ENCODE assay signal across 14 cellular contexts in genomic region chr3:185584681-185585080, GRCh38. TPM values are rescaled to one million over a fixed set of nuclear protein-coding genes. Genes with fewer than 3 reads are reported as not detected.
A peak's percentile ranks its signal among the peaks of the same experiment; 100 is the strongest.
DNase-seq lines count a peak whose midpoint lies in the region; ATAC-seq and TF ChIP-seq lines count a peak whose summit lies in the region.
"Had no signal": no experiment of that assay in that cellular context is flagged by ENCODE, and none has a peak within 500 bp of the region (broad histone marks: within the 10 kb centered on the region; RNA-seq: fewer than 3 reads in every experiment).

No MANE protein-coding gene starts in this region.

- H3K27ac Mint-ChIP-seq in GM23338 (peak overlapping the region; percentile 98), mesothelial cell of epicardium (peak overlapping the region; percentile 69)
- H3K27ac Mint-ChIP-seq in activated naive CD8-positive, alpha-beta T cell treated with anti-CD3 and anti-CD28 coated beads, Interleukin-2, amount 10 ng/mL, durations not matched to agents 7 days and 5 days = peak overlapping the region; percentile 65

- peak overlapping the region; percentile 90 for H3K4me3 Mint-ChIP-seq in GM23338
- H3K4me3 Mint-ChIP-seq in activated naive CD8-positive, alpha-beta T cell treated with anti-CD3 and anti-CD28 coated beads, Interleukin-2, amount 10 ng/mL, durations not matched to agents 7 days and 5 days = peak overlapping the region; percentile 22
- H3K4me3 Mint-ChIP-seq in mesothelial cell of epicardium = no peak overlapping the region

- H3K9me3 ChIP-seq in A673 (ENCODE audit: low read depth, low read length, poor library complexity, severe bottlenecking) = no peaks in the 10 kb centered on the region
- H3K9me3 ChIP-seq: BE2C, SK-N-SH had no signal

- H3K4me1 ChIP-seq in GM23338 (ENCODE audit: insufficient read depth) (peaks cover 33% of the 10 kb centered on the region), A673 (ENCODE audit: insufficient read depth, low read length, poor library complexity, severe bottlenecking) (peaks cover 13% of the 10 kb centered on the region)

- H3K27me3 Mint-ChIP-seq in GM23338 (ENCODE audit: insufficient read depth, low read depth, poor library complexity) = peaks cover 18% of the 10 kb centered on the region
- no peaks in the 10 kb centered on the region for H3K27me3 Mint-ChIP-seq in activated naive CD8-positive, alpha-beta T cell treated with anti-CD3 and anti-CD28 coated beads, Interleukin-2, amount 10 ng/mL, durations not matched to agents 7 days and 5 days
- H3K27me3 Mint-ChIP-seq in mesothelial cell of epicardium (ENCODE audit: low read depth) = peaks cover 15% of the 10 kb centered on the region

- no peak for ATAC-seq in GM23338
- ATAC-seq in activated naive CD8-positive, alpha-beta T cell treated with anti-CD3 and anti-CD28 coated beads, Interleukin-2, amount 10 ng/mL, durations not matched to agents 7 days and 5 days (ENCODE audit: low read depth) = no peak
- ATAC-seq in GM19452 (IDR thresholded peaks at IDR 0.05; ENCODE audit: unreplicated experiment) = no peak
- ATAC-seq: activated CD4-positive, CD25-positive, alpha-beta regulatory T cell treated with anti-CD3 and anti-CD28 coated beads, Interleukin-2, amount 50 U/mL, for 24 hours had no signal

- peaks cover 40% of the 10 kb centered on the region for H3K4me1 Mint-ChIP-seq in GM23338
- H3K4me1 Mint-ChIP-seq in activated naive CD8-positive, alpha-beta T cell treated with anti-CD3 and anti-CD28 coated beads, Interleukin-2, amount 10 ng/mL, durations not matched to agents 7 days and 5 days = peaks cover 24% of the 10 kb centered on the region
- peaks cover 22% of the 10 kb centered on the region for H3K4me1 Mint-ChIP-seq in mesothelial cell of epicardium

- H3K79me2 ChIP-seq in GM23338 (replicated peaks; ENCODE audit: insufficient read depth) = peaks cover 68% of the 10 kb centered on the region

- POLR2A ChIA-PET in activated naive CD8-positive, alpha-beta T cell treated with anti-CD3 and anti-CD28 coated beads, Interleukin-2, amount 10 ng/mL, durations not matched to agents 7 days and 5 days (lab: Charles Lee) = no interaction called here
- POLR2A ChIA-PET in A673 (lab: Charles Lee; ENCODE audit: low non-redundant PET) = no interaction called here

- no peaks in the 10 kb centered on the region for H3K9me2 ChIP-seq in GM23338 (ENCODE audit: insufficient read depth)
- H3K9me2 ChIP-seq: SK-N-SH had no signal

- TF ChIP-seq CTCF in C4-2B (conservative IDR thresholded peaks at IDR 0.05) (no peak), GM23338 (conservative IDR thresholded peaks at IDR 0.05; ENCODE audit: low read depth in 2 of 2) (no peak), mesothelial cell of epicardium (IDR thresholded peaks at IDR 0.05; ENCODE audit: unreplicated experiment) (no peak), A673 (conservative IDR thresholded peaks at IDR 0.05; ENCODE audit: low read depth, low read length) (no peak)

- H3K27me3 ChIP-seq in GM23338 (ENCODE audit: insufficient read depth) (no peaks in the 10 kb centered on the region), A673 (replicated peaks; ENCODE audit: insufficient read depth, low read depth, low read length, poor library complexity) (no peaks in the 10 kb centered on the region)
- H3K27me3 ChIP-seq: BE2C had no signal

- H3K9me3 Mint-ChIP-seq in GM23338 (peaks cover 6% of the 10 kb centered on the region; the same call in 2 of the 3 replicates), mesothelial cell of epicardium (no peaks in the 10 kb centered on the region)
- H3K9me3 Mint-ChIP-seq in activated naive CD8-positive, alpha-beta T cell treated with anti-CD3 and anti-CD28 coated beads, Interleukin-2, amount 10 ng/mL, durations not matched to agents 7 days and 5 days = no peaks in the 10 kb centered on the region

- H3K4me3 ChIP-seq in GM23338 (peak overlapping the region; percentile 61), A673 (ENCODE audit: low read depth, low read length, poor library complexity, severe bottlenecking) (no peak overlapping the region)

- CTCF ChIA-PET in A673 (lab: Charles Lee) = interaction anchor here (1.1 kb wide), 1 partner anchor 76 kb away, joined by 3 read pairs; no protein-coding TSS in a partner anchor

- H3K27ac ChIP-seq in C4-2B = peak overlapping the region; percentile 86; the same call in 1 of the 2 replicates
- H3K27ac ChIP-seq in GM23338 (ENCODE audit: low read depth) = peak overlapping the region; percentile 98
- H3K27ac ChIP-seq in A673 (ENCODE audit: low read depth, low read length, poor library complexity, severe bottlenecking) = no peak overlapping the region

- H3K36me3 Mint-ChIP-seq in GM23338 (ENCODE audit: low read depth) = peaks cover 10% of the 10 kb centered on the region
- H3K36me3 Mint-ChIP-seq in activated naive CD8-positive, alpha-beta T cell treated with anti-CD3 and anti-CD28 coated beads, Interleukin-2, amount 10 ng/mL, durations not matched to agents 7 days and 5 days = peaks cover 4% of the 10 kb centered on the region
- no peaks in the 10 kb centered on the region for H3K36me3 Mint-ChIP-seq in mesothelial cell of epicardium

- H2AFZ ChIP-seq in GM23338 = no peak overlapping the region

- no peaks in the 10 kb centered on the region for H3K36me3 ChIP-seq in GM23338 (ENCODE audit: insufficient read depth)
- H3K36me3 ChIP-seq in A673 (ENCODE audit: insufficient read depth, low read length, poor library complexity, severe bottlenecking) = no peaks in the 10 kb centered on the region
- H3K36me3 ChIP-seq: BE2C had no signal

- H3F3A ChIP-seq in GM23338 (replicated peaks; ENCODE audit: low read depth) = peaks cover 22% of the 10 kb centered on the region

- DNase-seq in GM23338 (ENCODE audit: low spot score) = no peak
- no peak for DNase-seq in activated naive CD8-positive, alpha-beta T cell treated with anti-CD3 and anti-CD28 coated beads, Interleukin-2, amount 10 ng/mL, durations not matched to agents 7 days and 5 days
- DNase-seq in mesothelial cell of epicardium (ENCODE audit: low spot score in 2 of 2, unreplicated experiment in 2 of 2) = no peak
- DNase-seq in A673 (ENCODE audit: low spot score) = no peak
- DNase-seq in NCI-H748 treated with DMSO at 0.1 percent for 48 hours (lab: John Stamatoyannopoulos, UW) = no peak
- no peak for DNase-seq in T-helper 9 cell
- DNase-seq: BE2C, midbrain, MM.1S, NCI-H2171 had no signal

- intact Hi-C loops in A673 (cut with micrococcal nuclease; ENCODE audit: unreplicated experiment) = no loop called here

- H4K20me1 ChIP-seq in GM23338 (replicated peaks; ENCODE audit: insufficient read depth) = peaks cover 23% of the 10 kb centered on the region

- BruUV-seq in A673 (replicated peaks; lab: Mats Ljungman, UMichigan) = no TSS peak

- H3K4me2 ChIP-seq in GM23338 = peak overlapping the region; percentile 75

TF ChIP-seq in GM23338, 12 proteins besides CTCF, POLR2A, EP300 and RAD21 (continues in another document):
- no peak for TF ChIP-seq REST (IDR thresholded peaks at IDR 0.05; ENCODE audit: unreplicated experiment)
- TF ChIP-seq POLR2AphosphoS5 (IDR thresholded peaks at IDR 0.05; ENCODE audit: low read depth) = no peak
- no peak for TF ChIP-seq ZNF114 (CRISPR knock-in tag; IDR thresholded peaks at IDR 0.05)
- no peak for TF ChIP-seq EZH2phosphoT487 (IDR thresholded peaks at IDR 0.05; ENCODE audit: unreplicated experiment)
- no peak for TF ChIP-seq NANOG (IDR thresholded peaks at IDR 0.05; ENCODE audit: borderline replicate concordance)
- TF ChIP-seq EZH2 (IDR thresholded peaks at IDR 0.05; ENCODE audit: low read depth, unreplicated experiment) = no peak

RNA-seq across cellular contexts. Expression of gene SENP2, which starts 1.4 kb away (rescaled TPM):
- 80.3 and 119 TPM in 2 replicates for total RNA-seq in GM23338 (2014; rRNA removed; shearing (Covaris generic))
- polyA plus RNA-seq in GM23338 (2016; fragmentation: Nextera tagmentation; extraction: Ambion mirVana) = 25.1 and 29.2 TPM in 2 replicates
- total RNA-seq in activated naive CD8-positive, alpha-beta T cell treated with anti-CD3 and anti-CD28 coated beads, Interleukin-2, amount 10 ng/mL, durations not matched to agents 7 days and 5 days = 10 to 100 TPM; 31.4 to 32.4 TPM
- 39.3 to 40.7 TPM (median 40.2 TPM) in 3 replicates for total RNA-seq in mesothelial cell of epicardium
- total RNA-seq in A673 (2021) = 43.4 and 48.3 TPM in 2 replicates

RNA-seq across cellular contexts. Expression of gene LIPH, which starts 32.3 kb away (rescaled TPM):
- total RNA-seq in GM23338 (2014; rRNA removed; shearing (Covaris generic)) = 0.03 and 0.16 TPM in 2 replicates
- 0.16 and 0.31 TPM in 2 replicates for polyA plus RNA-seq in GM23338 (2016; fragmentation: Nextera tagmentation; extraction: Ambion mirVana)
- not detected for total RNA-seq in activated naive CD8-positive, alpha-beta T cell treated with anti-CD3 and anti-CD28 coated beads, Interleukin-2, amount 10 ng/mL, durations not matched to agents 7 days and 5 days
- 0.07 to 0.32 TPM (median 0.18 TPM) in 3 replicates for total RNA-seq in mesothelial cell of epicardium
- 6.2 and 12.1 TPM in 2 replicates for total RNA-seq in A673 (2021)
- polyA plus RNA-seq: SK-N-SH had no signal
